1 cellular context compared by ENCODE assay signal in the genomic region with DNA sequence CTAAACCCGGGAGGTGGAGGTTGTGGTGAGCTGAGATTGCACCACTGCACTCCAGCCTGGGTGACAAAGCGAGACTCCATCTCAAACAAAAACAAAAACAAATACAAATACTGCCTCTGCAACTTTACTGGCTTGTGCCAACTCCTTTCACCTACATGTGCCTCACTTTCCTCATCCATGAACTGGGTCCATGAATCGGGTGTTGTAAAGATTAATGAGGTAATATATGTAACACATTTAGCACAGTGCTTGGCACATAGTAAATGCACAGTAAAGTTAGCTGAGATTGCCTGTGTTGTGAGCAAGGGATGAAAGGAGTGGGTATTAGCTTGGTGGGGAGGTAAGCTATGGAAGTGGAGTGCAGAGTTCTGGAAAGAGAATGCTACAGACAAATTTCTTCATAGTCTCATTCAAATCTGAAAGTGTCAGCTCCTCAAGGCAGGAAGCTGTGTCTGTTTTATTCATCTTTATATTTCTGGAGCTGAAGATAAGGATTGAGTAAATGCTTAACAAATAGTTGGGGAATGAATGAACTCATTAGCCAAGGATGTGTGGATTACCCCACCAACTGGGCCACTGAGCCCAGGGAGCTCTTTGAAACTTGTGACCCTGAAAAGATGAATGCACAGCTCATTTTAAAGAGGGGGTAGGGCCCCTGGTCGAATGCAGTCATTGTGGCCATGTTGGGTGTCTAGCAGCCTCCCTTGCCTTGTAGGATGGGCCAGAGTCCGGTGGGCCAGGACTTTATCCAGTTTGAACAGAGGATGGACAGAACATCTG.
TF ChIP-seq lines count a peak whose summit lies in the region.

No MANE protein-coding gene starts in this region.

TF ChIP-seq in HepG2, 621 proteins besides CTCF, POLR2A, EP300 and RAD21:
- peak; percentile 12; the same call in 1 of the 2 replicates for TF ChIP-seq NCOA2 (CRISPR knock-in tag; IDR thresholded peaks at IDR 0.05)
- TF ChIP-seq PHF21A (CRISPR knock-in tag; IDR thresholded peaks at IDR 0.05): 0 out of 2 replicates have a peak, but pooled peaks have one; percentile 21
- TF ChIP-seq SIX1 (CRISPR knock-in tag; IDR thresholded peaks at IDR 0.05; ENCODE audit: borderline replicate concordance): no peak
- TF ChIP-seq, protein P1, sequence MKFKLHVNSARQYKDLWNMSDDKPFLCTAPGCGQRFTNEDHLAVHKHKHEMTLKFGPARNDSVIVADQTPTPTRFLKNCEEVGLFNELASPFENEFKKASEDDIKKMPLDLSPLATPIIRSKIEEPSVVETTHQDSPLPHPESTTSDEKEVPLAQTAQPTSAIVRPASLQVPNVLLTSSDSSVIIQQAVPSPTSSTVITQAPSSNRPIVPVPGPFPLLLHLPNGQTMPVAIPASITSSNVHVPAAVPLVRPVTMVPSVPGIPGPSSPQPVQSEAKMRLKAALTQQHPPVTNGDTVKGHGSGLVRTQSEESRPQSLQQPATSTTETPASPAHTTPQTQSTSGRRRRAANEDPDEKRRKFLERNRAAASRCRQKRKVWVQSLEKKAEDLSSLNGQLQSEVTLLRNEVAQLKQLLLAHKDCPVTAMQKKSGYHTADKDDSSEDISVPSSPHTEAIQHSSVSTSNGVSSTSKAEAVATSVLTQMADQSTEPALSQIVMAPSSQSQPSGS (CRISPR knock-in tag; IDR thresholded peaks at IDR 0.05): 0 out of 2 replicates have a peak, but pooled peaks have one; percentile 21
- TF ChIP-seq ZNF326 (CRISPR knock-in tag; IDR thresholded peaks at IDR 0.05; ENCODE audit: borderline replicate concordance): no peak
- peak; percentile 65 for TF ChIP-seq ZNF629 (CRISPR knock-in tag; conservative IDR thresholded peaks at IDR 0.05)
- 0 out of 2 replicates have a peak, but pooled peaks have one; percentile 20 for TF ChIP-seq HNF4A (CRISPR knock-in tag; IDR thresholded peaks at IDR 0.05)
